Comparison of ENCODE assay signal across 38 cellular contexts in genomic region chr10:18190840-18191239, GRCh38. TPM values are rescaled to one million over a fixed set of nuclear protein-coding genes. Genes with fewer than 3 reads are reported as not detected.
"Had no signal": no experiment of that assay in that cellular context is flagged by ENCODE, and none has a peak within 500 bp of the region (broad histone marks: within the 10 kb centered on the region; RNA-seq: fewer than 3 reads in every experiment).

No MANE protein-coding gene starts in this region.

- H3K36me3 Mint-ChIP-seq: activated CD8-positive, alpha-beta memory T cell treated with anti-CD3 and anti-CD28 coated beads, Interleukin-2, amount 10 ng/mL, durations not matched to agents 7 days and 5 days; activated naive CD4-positive, alpha-beta T cell treated with anti-CD3 and anti-CD28 coated beads, Interleukin-2, amount 10 ng/mL, durations not matched to agents 7 days and 5 days; activated naive CD4-positive, alpha-beta T cell treated with anti-CD3 and anti-CD28 coated beads, Interleukin-2, amount 50 U/mL, for 24 hours; activated naive CD8-positive, alpha-beta T cell; activated naive CD8-positive, alpha-beta T cell treated with anti-CD3 and anti-CD28 coated beads, Interleukin-2, amount 10 ng/mL, durations not matched to agents 7 days and 5 days had no signal

- H3K4me1 Mint-ChIP-seq: activated CD4-positive, alpha-beta memory T cell treated with anti-CD3 and anti-CD28 coated beads, Interleukin-2, amount 10 ng/mL, durations not matched to agents 7 days and 5 days; activated CD4-positive, alpha-beta T cell treated with anti-CD3 and anti-CD28 coated beads for 36 hours; activated CD4-positive, alpha-beta T cell treated with anti-CD3 and anti-CD28 coated beads, Interleukin-2, amount 10 ng/mL, durations not matched to agents 7 days and 5 days; activated CD8-positive, alpha-beta memory T cell treated with anti-CD3 and anti-CD28 coated beads, Interleukin-2, amount 10 ng/mL, durations not matched to agents 7 days and 5 days; activated naive CD4-positive, alpha-beta T cell treated with anti-CD3 and anti-CD28 coated beads, Interleukin-2, amount 10 ng/mL, durations not matched to agents 7 days and 5 days; activated naive CD4-positive, alpha-beta T cell treated with anti-CD3 and anti-CD28 coated beads, Interleukin-2, amount 50 U/mL, for 24 hours; activated naive CD8-positive, alpha-beta T cell treated with anti-CD3 and anti-CD28 coated beads, Interleukin-2, amount 10 ng/mL, durations not matched to agents 7 days and 5 days; activated naive CD8-positive, alpha-beta T cell treated with anti-CD3 and anti-CD28 coated beads, Interleukin-2, amount 50 U/mL, for 24 hours; central memory CD8-positive, alpha-beta T cell had no signal

- H3K27me3 ChIP-seq: ascending aorta, brain microvascular endothelial cell, breast epithelium had no signal

- ATAC-seq: activated CD4-positive, alpha-beta T cell treated with anti-CD3 and anti-CD28 coated beads for 36 hours; activated CD4-positive, CD25-positive, alpha-beta regulatory T cell treated with anti-CD3 and anti-CD28 coated beads, Interleukin-2, amount 50 U/mL, for 24 hours; activated CD8-positive, alpha-beta memory T cell treated with anti-CD3 and anti-CD28 coated beads, Interleukin-2, amount 10 ng/mL, durations not matched to agents 7 days and 5 days; activated CD8-positive, alpha-beta T cell treated with anti-CD3 and anti-CD28 coated beads, Interleukin-2, amount 10 ng/mL, durations not matched to agents 7 days and 5 days; activated naive CD8-positive, alpha-beta T cell treated with anti-CD3 and anti-CD28 coated beads, Interleukin-2, amount 50 U/mL, for 24 hours had no signal

- H3K9me3 Mint-ChIP-seq: activated CD4-positive, alpha-beta memory T cell treated with anti-CD3 and anti-CD28 coated beads, Interleukin-2, amount 10 ng/mL, durations not matched to agents 7 days and 5 days; activated CD4-positive, alpha-beta T cell treated with anti-CD3 and anti-CD28 coated beads, Interleukin-2, amount 10 ng/mL, durations not matched to agents 7 days and 5 days; activated naive CD4-positive, alpha-beta T cell treated with anti-CD3 and anti-CD28 coated beads, Interleukin-2, amount 50 U/mL, for 24 hours; activated naive CD8-positive, alpha-beta T cell treated with anti-CD3 and anti-CD28 coated beads, Interleukin-2, amount 10 ng/mL, durations not matched to agents 7 days and 5 days; activated T-helper 2 cell treated with anti-CD3 and anti-CD28 coated beads, Interferon-gamma antibody, Interleukin-2, Interleukin-4, amounts not matched to agents 10 μg/mL and 5 μg/mL and 100 μg/mL, durations not matched to agents 14 hours and 24 hours and 36 hours; T-helper 1 cell treated with Interleukin-12 subunit alpha and Interleukin-12 subunit beta and Interleukin-4 antibody, amounts not matched to agents 30 μg/mL and 1 μg/mL, for 36 hours; T-helper 2 cell treated with Interferon-gamma antibody and Interleukin-4, amounts not matched to agents 5 μg/mL and 100 μg/mL, for 36 hours had no signal

- H3K27me3 Mint-ChIP-seq: activated CD4-positive, alpha-beta memory T cell treated with anti-CD3 and anti-CD28 coated beads, Interleukin-2, amount 10 ng/mL, durations not matched to agents 7 days and 5 days; activated CD4-positive, alpha-beta T cell treated with anti-CD3 and anti-CD28 coated beads for 36 hours; activated CD4-positive, alpha-beta T cell treated with anti-CD3 and anti-CD28 coated beads, Interleukin-2, amount 10 ng/mL, durations not matched to agents 7 days and 5 days; activated CD8-positive, alpha-beta memory T cell treated with anti-CD3 and anti-CD28 coated beads, Interleukin-2, amount 10 ng/mL, durations not matched to agents 7 days and 5 days; activated naive CD4-positive, alpha-beta T cell treated with anti-CD3 and anti-CD28 coated beads, Interleukin-2, amount 10 ng/mL, durations not matched to agents 7 days and 5 days; activated naive CD4-positive, alpha-beta T cell treated with anti-CD3 and anti-CD28 coated beads, Interleukin-2, amount 50 U/mL, for 24 hours; activated naive CD8-positive, alpha-beta T cell; activated naive CD8-positive, alpha-beta T cell treated with anti-CD3 and anti-CD28 coated beads, Interleukin-2, amount 10 ng/mL, durations not matched to agents 7 days and 5 days; activated T-cell treated with anti-CD3 and anti-CD28 coated beads, Interleukin-2, amount 50 U/mL, for 24 hours; central memory CD8-positive, alpha-beta T cell had no signal

- FAIRE-seq: TTC549 had no signal

- DNase-seq: activated CD4-positive, alpha-beta memory T cell treated with anti-CD3 and anti-CD28 coated beads, Interleukin-2, amount 10 ng/mL, durations not matched to agents 7 days and 5 days; activated CD4-positive, alpha-beta T cell treated with anti-CD3 and anti-CD28 coated beads for 1 hour; activated CD4-positive, alpha-beta T cell treated with anti-CD3 and anti-CD28 coated beads for 36 hours; activated CD4-positive, alpha-beta T cell treated with anti-CD3 and anti-CD28 coated beads for 48 hours; activated CD4-positive, alpha-beta T cell treated with anti-CD3 and anti-CD28 coated beads, Interleukin-2, amount 10 ng/mL, durations not matched to agents 7 days and 5 days; activated CD4-positive, alpha-beta T cell treated with anti-CD3 and anti-CD28 coated beads, Interleukin-2, amount 50 U/mL, for 48 hours; activated CD4-positive, CD25-positive, alpha-beta regulatory T cell; activated CD8-positive, alpha-beta memory T cell treated with anti-CD3 and anti-CD28 coated beads for 24 hours; activated CD8-positive, alpha-beta memory T cell treated with anti-CD3 and anti-CD28 coated beads, Interleukin-2, amount 10 ng/mL, durations not matched to agents 7 days and 5 days; activated CD8-positive, alpha-beta memory T cell treated with anti-CD3 and anti-CD28 coated beads, Interleukin-2, amount 50 U/mL, for 48 hours; activated CD8-positive, alpha-beta T cell treated with anti-CD3 and anti-CD28 coated beads, Interleukin-2, amount 10 ng/mL, durations not matched to agents 7 days and 5 days; activated effector memory CD4-positive, alpha-beta T cell treated with Interleukin-2 at 50 U/mL for 16 hours; activated gamma-delta T cell; activated naive CD4-positive, alpha-beta T cell treated with anti-CD3 and anti-CD28 coated beads, Interleukin-2, amount 10 ng/mL, durations not matched to agents 7 days and 5 days; activated naive CD4-positive, alpha-beta T cell treated with Interleukin-2 at 50 U/mL for 16 hours; activated naive CD8-positive, alpha-beta T cell treated with anti-CD3 and anti-CD28 coated beads, Interleukin-2, amount 10 ng/mL, durations not matched to agents 7 days and 5 days; activated naive CD8-positive, alpha-beta T cell treated with anti-CD3 and anti-CD28 coated beads, Interleukin-2, amount 50 U/mL, for 24 hours; activated T-cell treated with anti-CD3 and anti-CD28 coated beads, Interleukin-2, amount 50 U/mL, for 24 hours; activated T-cell treated with anti-CD3 and anti-CD28 coated beads, Interleukin-2, amount 50 U/mL, for 48 hours; amygdala; anterior cingulate cortex; brain microvascular endothelial cell; cerebellar nuclear complex; SW 1271; T-helper 1 cell; T-helper 2 cell; T-helper 9 cell had no signal

- H3K36me3 ChIP-seq: ascending aorta, brain microvascular endothelial cell, breast epithelium had no signal

- H3K4me3 ChIP-seq: ascending aorta, breast epithelium had no signal

- H3K4me1 ChIP-seq: ascending aorta, breast epithelium had no signal

- H3K27ac Mint-ChIP-seq: activated CD4-positive, alpha-beta memory T cell treated with anti-CD3 and anti-CD28 coated beads, Interleukin-2, amount 10 ng/mL, durations not matched to agents 7 days and 5 days; activated CD4-positive, alpha-beta T cell treated with anti-CD3 and anti-CD28 coated beads for 36 hours; activated CD4-positive, alpha-beta T cell treated with anti-CD3 and anti-CD28 coated beads, Interleukin-2, amount 10 ng/mL, durations not matched to agents 7 days and 5 days; activated CD8-positive, alpha-beta memory T cell treated with anti-CD3 and anti-CD28 coated beads, Interleukin-2, amount 10 ng/mL, durations not matched to agents 7 days and 5 days; activated CD8-positive, alpha-beta T cell treated with anti-CD3 and anti-CD28 coated beads, Interleukin-2, amount 10 ng/mL, durations not matched to agents 7 days and 5 days; activated naive CD4-positive, alpha-beta T cell treated with anti-CD3 and anti-CD28 coated beads, Interleukin-2, amount 10 ng/mL, durations not matched to agents 7 days and 5 days; activated naive CD4-positive, alpha-beta T cell treated with anti-CD3 and anti-CD28 coated beads, Interleukin-2, amount 50 U/mL, for 24 hours; activated naive CD8-positive, alpha-beta T cell; activated naive CD8-positive, alpha-beta T cell treated with anti-CD3 and anti-CD28 coated beads, Interleukin-2, amount 10 ng/mL, durations not matched to agents 7 days and 5 days; activated naive CD8-positive, alpha-beta T cell treated with anti-CD3 and anti-CD28 coated beads, Interleukin-2, amount 50 U/mL, for 24 hours; activated T-cell treated with anti-CD3 and anti-CD28 coated beads, Interleukin-2, amount 50 U/mL, for 24 hours; activated T-helper 2 cell treated with anti-CD3 and anti-CD28 coated beads, Interferon-gamma antibody, Interleukin-2, Interleukin-4, amounts not matched to agents 10 μg/mL and 5 μg/mL and 100 μg/mL, durations not matched to agents 14 hours and 24 hours and 36 hours; T-helper 1 cell treated with Interleukin-12 subunit alpha and Interleukin-12 subunit beta and Interleukin-4 antibody, amounts not matched to agents 30 μg/mL and 1 μg/mL, for 36 hours; T-helper 2 cell treated with Interferon-gamma antibody and Interleukin-4, amounts not matched to agents 5 μg/mL and 100 μg/mL, for 36 hours had no signal

- H3K27ac ChIP-seq: ascending aorta, brain microvascular endothelial cell, breast epithelium, VCaP had no signal

- H3K4me3 Mint-ChIP-seq: activated CD4-positive, alpha-beta memory T cell treated with anti-CD3 and anti-CD28 coated beads, Interleukin-2, amount 10 ng/mL, durations not matched to agents 7 days and 5 days; activated CD4-positive, alpha-beta T cell treated with anti-CD3 and anti-CD28 coated beads for 36 hours; activated CD4-positive, alpha-beta T cell treated with anti-CD3 and anti-CD28 coated beads, Interleukin-2, amount 10 ng/mL, durations not matched to agents 7 days and 5 days; activated CD8-positive, alpha-beta memory T cell treated with anti-CD3 and anti-CD28 coated beads, Interleukin-2, amount 10 ng/mL, durations not matched to agents 7 days and 5 days; activated CD8-positive, alpha-beta T cell treated with anti-CD3 and anti-CD28 coated beads, Interleukin-2, amount 10 ng/mL, durations not matched to agents 7 days and 5 days; activated naive CD4-positive, alpha-beta T cell treated with anti-CD3 and anti-CD28 coated beads, Interleukin-2, amount 10 ng/mL, durations not matched to agents 7 days and 5 days; activated naive CD4-positive, alpha-beta T cell treated with anti-CD3 and anti-CD28 coated beads, Interleukin-2, amount 50 U/mL, for 24 hours; activated naive CD8-positive, alpha-beta T cell; activated naive CD8-positive, alpha-beta T cell treated with anti-CD3 and anti-CD28 coated beads, Interleukin-2, amount 10 ng/mL, durations not matched to agents 7 days and 5 days; activated naive CD8-positive, alpha-beta T cell treated with anti-CD3 and anti-CD28 coated beads, Interleukin-2, amount 50 U/mL, for 24 hours; activated T-cell treated with anti-CD3 and anti-CD28 coated beads, Interleukin-2, amount 50 U/mL, for 24 hours; central memory CD8-positive, alpha-beta T cell; T-helper 1 cell treated with Interleukin-12 subunit alpha and Interleukin-12 subunit beta and Interleukin-4 antibody, amounts not matched to agents 30 μg/mL and 1 μg/mL, for 36 hours; T-helper 2 cell treated with Interferon-gamma antibody and Interleukin-4, amounts not matched to agents 5 μg/mL and 100 μg/mL, for 36 hours had no signal

- H3K9me3 ChIP-seq: ascending aorta, breast epithelium had no signal

RNA-seq across cellular contexts. Expression of gene CACNB2, which starts 50.6 kb away (rescaled TPM):
- total RNA-seq: activated CD4-positive, alpha-beta memory T cell treated with anti-CD3 and anti-CD28 coated beads, Interleukin-2, amount 10 ng/mL, durations not matched to agents 7 days and 5 days; activated CD4-positive, alpha-beta T cell treated with anti-CD3 and anti-CD28 coated beads for 36 hours; activated CD4-positive, alpha-beta T cell treated with anti-CD3 and anti-CD28 coated beads, Interleukin-2, amount 10 ng/mL, durations not matched to agents 7 days and 5 days; activated CD8-positive, alpha-beta memory T cell treated with anti-CD3 and anti-CD28 coated beads, Interleukin-2, amount 10 ng/mL, durations not matched to agents 7 days and 5 days; activated CD8-positive, alpha-beta T cell treated with anti-CD3 and anti-CD28 coated beads, Interleukin-2, amount 10 ng/mL, durations not matched to agents 7 days and 5 days; activated naive CD8-positive, alpha-beta T cell treated with anti-CD3 and anti-CD28 coated beads, Interleukin-2, amount 10 ng/mL, durations not matched to agents 7 days and 5 days had no signal
